Comparison of ENCODE assay signal across 9 cellular contexts in genomic region chr14:32564591-32564990, GRCh38.
DNase-seq lines count a peak whose midpoint lies in the region; ATAC-seq, FAIRE-seq and TF ChIP-seq lines count a peak whose summit lies in the region.
"Had no signal": no experiment of that assay in that cellular context is flagged by ENCODE, and none has a peak within 500 bp of the region (broad histone marks: within the 10 kb centered on the region; RNA-seq: fewer than 3 reads in every experiment).

No MANE protein-coding gene starts in this region.

- H2AFZ ChIP-seq in GM12878 (ENCODE audit: control insufficient read depth, low read depth, low read length) = peak overlapping the region; percentile 40

- H3K9ac ChIP-seq in GM12878 (ENCODE audit: control insufficient read depth, insufficient read depth, low read length) = no peak overlapping the region

- intact Hi-C loops in GM12878 (cut with micrococcal nuclease; ENCODE audit: unreplicated experiment) = loop anchor here (5.0 kb wide), 1 partner anchor 492 kb away; no protein-coding TSS in a partner anchor

- TF ChIP-seq POLR2A in GM12878 (IDR thresholded peaks at IDR 0.05; ENCODE audit: low read depth, low read length) = no peak

- no peaks in the 10 kb centered on the region for H3K79me2 ChIP-seq in GM12878 (ENCODE audit: control insufficient read depth, insufficient read depth, low read length)

- ATAC-seq in GM21619 (IDR thresholded peaks at IDR 0.05; ENCODE audit: unreplicated experiment) (peak; percentile 49), GM12878 (no peak), HG02759 (IDR thresholded peaks at IDR 0.05; ENCODE audit: unreplicated experiment) (no peak)
- ATAC-seq: natural killer cell treated with Interleukin-12 subunit alpha and Interleukin-12 subunit beta and Interleukin-15 and Interleukin-18, amount 100 ng/mL, for 72 hours had no signal

- RAD21 ChIA-PET in GM12878 (lab: Charles Lee; ENCODE audit: unreplicated experiment) = interaction anchor here (2.0 kb wide), 1 partner anchor 1228 kb away, joined by 4 read pairs; no protein-coding TSS in a partner anchor

- in situ Hi-C loops in GM12878 (cut with MboI) = no loop called here

- H3K36me3 ChIP-seq in GM12878 (ENCODE audit: control insufficient read depth in 2 of 2, insufficient read depth in 2 of 2, low read length in 1 of 2) = no peaks in the 10 kb centered on the region

- CTCF ChIA-PET in GM12878 (lab: Yijun Ruan, JAX) = interaction anchor here (0.7 kb wide), 1 partner anchor 47 kb away, joined by 3 read pairs; no protein-coding TSS in a partner anchor

- no peaks in the 10 kb centered on the region for H3K4me1 ChIP-seq in GM12878 (ENCODE audit: control insufficient read depth, insufficient read depth, low read length)

- FAIRE-seq in GM12878 (lab: Jason Lieb, UNC) = no peak

- BruUV-seq in GM12878 (replicated peaks; lab: Mats Ljungman, UMichigan) = no TSS peak

- H4K20me1 ChIP-seq in GM12878 (ENCODE audit: control insufficient read depth, insufficient read depth) = no peaks in the 10 kb centered on the region

- POLR2A ChIA-PET in GM12878 (lab: Charles Lee) = no interaction called here

- H3K9me3 ChIP-seq in GM12878 (replicated peaks; ENCODE audit: control insufficient read depth, insufficient read depth, low read length) = no peaks in the 10 kb centered on the region

- H3K27ac ChIP-seq in GM12878 (ENCODE audit: control insufficient read depth, insufficient read depth) = no peak overlapping the region

- no peak for TF ChIP-seq RAD21 in GM12878 (IDR thresholded peaks at IDR 0.05; ENCODE audit: insufficient read depth, low read depth, low read length)

- no peak overlapping the region for H3K4me2 ChIP-seq in GM12878 (ENCODE audit: control insufficient read depth, insufficient read depth)

- TF ChIP-seq CTCF in AG10803 (conservative IDR thresholded peaks at IDR 0.05; ENCODE audit: low read length) (no peak), GM12878 (IDR thresholded peaks at IDR 0.05 in 2 of 3, conservative IDR thresholded peaks at IDR 0.05 in 1 of 3; ENCODE audit: control insufficient read depth in 2 of 3, extremely low read depth in 1 of 3, insufficient read depth in 1 of 3, low read depth in 3 of 3, low read length in 3 of 3) (no peak)

- SMC1A ChIA-PET in GM12878 (lab: Charles Lee; ENCODE audit: uncharacterized antibody, unreplicated experiment) = interaction anchor here (0.8 to 1.5 kb wide), 3 partner anchors 11 to 1887 kb away, joined by 3 to 4 read pairs (median 4); no protein-coding TSS in a partner anchor

- peak; percentile 72 for DNase-seq in AG10803 (ENCODE audit: low read depth)
- DNase-seq in GM12878 (ENCODE audit: low read depth, low spot score) = no peak
- DNase-seq in myocyte (ENCODE audit: low read depth) = peak; percentile 75
- no peak for DNase-seq in effector CD4-positive, alpha-beta T cell
- DNase-seq in NCI-H2196 treated with DMSO at 0.1 percent for 48 hours (lab: John Stamatoyannopoulos, UW; ENCODE audit: unreplicated experiment) = no peak
- no peak for DNase-seq in NCI-H510A treated with DMSO at 0.1 percent for 48 hours (lab: John Stamatoyannopoulos, UW)

- no peaks in the 10 kb centered on the region for H3K27me3 ChIP-seq in GM12878 (replicated peaks in 1 of 2; ENCODE audit: control insufficient read depth in 2 of 2, insufficient read depth in 2 of 2, low read length in 1 of 2)

- no peak overlapping the region for H3K4me3 ChIP-seq in AG10803 (ENCODE audit: low read length)
- H3K4me3 ChIP-seq in GM12878 = no peak overlapping the region

- no peak for TF ChIP-seq EP300 in GM12878 (IDR thresholded peaks at IDR 0.05; ENCODE audit: borderline replicate concordance in 1 of 2, control insufficient read depth in 1 of 2, low read depth in 2 of 2, low read length in 2 of 2)

TF ChIP-seq in GM12878, 131 proteins besides CTCF, POLR2A, EP300 and RAD21:
- no peak for TF ChIP-seq NFIC (IDR thresholded peaks at IDR 0.05; ENCODE audit: low read depth, low read length)
- TF ChIP-seq EED (IDR thresholded peaks at IDR 0.05; ENCODE audit: low read depth) = no peak
- TF ChIP-seq YBX1 (IDR thresholded peaks at IDR 0.05) = no peak
- TF ChIP-seq ZZZ3 (IDR thresholded peaks at IDR 0.05; ENCODE audit: control insufficient read depth, insufficient read length, low read depth) = no peak
- no peak for TF ChIP-seq POU2F2 (IDR thresholded peaks at IDR 0.05; ENCODE audit: borderline replicate concordance, low read depth, low read length)
- no peak for TF ChIP-seq GATAD2B (conservative IDR thresholded peaks at IDR 0.05; ENCODE audit: low read depth)
- no peak for TF ChIP-seq SP1 (IDR thresholded peaks at IDR 0.05; ENCODE audit: low read depth, low read length)
TF ChIP-seq in GM12878: peak in this region for 0.

Comparison
In these comparisons a context has a peak if more than half of its experiments do, and no peak if none do; other contexts are left out.
1. DNase-seq: peak in AG10803 (single experiment) and myocyte (single experiment); none in GM12878 (single experiment), effector CD4-positive, alpha-beta T cell (single experiment), NCI-H2196 treated with DMSO at 0.1 percent for 48 hours (single experiment) and NCI-H510A treated with DMSO at 0.1 percent for 48 hours (single experiment).